In genomic region chr1:189438808-189439207, GRCh38 we compare ENCODE assay signal across 13 cellular contexts.
DNase-seq lines count a peak whose midpoint lies in the region; ATAC-seq, FAIRE-seq and TF ChIP-seq lines count a peak whose summit lies in the region.
"Had no signal": no experiment of that assay in that cellular context is flagged by ENCODE, and none has a peak within 500 bp of the region (broad histone marks: within the 10 kb centered on the region; RNA-seq: fewer than 3 reads in every experiment).

No MANE protein-coding gene starts in this region.

- dilution Hi-C loops in IMR-90 (cut with HindIII; ENCODE audit: low sequenced_read_pairs, unreplicated experiment): no loop called here

- H3K4me1 ChIP-seq in IMR-90 (ENCODE audit: control insufficient read depth, insufficient read depth, low read length): no peaks in the 10 kb centered on the region
- H3K4me1 ChIP-seq in K562 (replicated peaks in 1 of 2; ENCODE audit: control insufficient read depth in 2 of 2, insufficient read depth in 2 of 2, low read length in 2 of 2): no peaks in the 10 kb centered on the region
- no peaks in the 10 kb centered on the region for H3K4me1 ChIP-seq in body of pancreas
- H3K4me1 ChIP-seq: Caco-2 had no signal

- no peaks in the 10 kb centered on the region for H3K27me3 Mint-ChIP-seq in Calu3 (ENCODE audit: unreplicated experiment)
- no peaks in the 10 kb centered on the region for H3K27me3 Mint-ChIP-seq in nephron (ENCODE audit: low read depth)
- H3K27me3 Mint-ChIP-seq: CD8-positive, alpha-beta memory T cell had no signal

- no peak overlapping the region for H2AK9ac ChIP-seq in IMR-90 (replicated peaks; ENCODE audit: low read depth, low read length, poor library complexity)

- H3K36me3 Mint-ChIP-seq in Calu3 (ENCODE audit: insufficient read depth, unreplicated experiment) (no peaks in the 10 kb centered on the region), nephron (ENCODE audit: low read depth) (no peaks in the 10 kb centered on the region)
- H3K36me3 Mint-ChIP-seq: CD14-positive monocyte; CD8-positive, alpha-beta memory T cell had no signal

- H3K4ac ChIP-seq in IMR-90 (ENCODE audit: low read depth, low read length): no peak overlapping the region

- H4K8ac ChIP-seq in IMR-90 (ENCODE audit: low read depth in 2 of 2, low read length in 2 of 2): no peak overlapping the region

- POLR2A ChIA-PET in IMR-90 (lab: Charles Lee; ENCODE audit: unreplicated experiment) (no interaction called here), K562 (lab: Yijun Ruan, JAX) (no interaction called here)

- H3K4me3 ChIP-seq in IMR-90 (ENCODE audit: insufficient read depth, low read depth, low read length) (no peak overlapping the region), K562 (no peak overlapping the region), body of pancreas (no peak overlapping the region)

- H2AFZ ChIP-seq in IMR-90 (replicated peaks; ENCODE audit: low read length, poor library complexity) (no peak overlapping the region), K562 (ENCODE audit: low read depth, low read length) (no peak overlapping the region; the same call in 1 of the 2 replicates)

- H3K27ac Mint-ChIP-seq in Calu3 (ENCODE audit: unreplicated experiment): peak overlapping the region; percentile 40
- peak overlapping the region in 2 of 3 experiments; percentile 75 to 88 for H3K27ac Mint-ChIP-seq in nephron
- H3K27ac Mint-ChIP-seq: CD14-positive monocyte; CD8-positive, alpha-beta memory T cell; H9 had no signal

- TF ChIP-seq CTCF in Calu3 (IDR thresholded peaks at IDR 0.05; ENCODE audit: unreplicated experiment) (no peak), IMR-90 (conservative IDR thresholded peaks at IDR 0.05; ENCODE audit: low read depth, low read length) (no peak), K562 (IDR thresholded peaks at IDR 0.05 in 2 of 3, conservative IDR thresholded peaks at IDR 0.05 in 1 of 3; ENCODE audit: insufficient read depth in 2 of 3, low read depth in 1 of 3, low read length in 3 of 3) (no peak), nephron (IDR thresholded peaks at IDR 0.05; ENCODE audit: unreplicated experiment in 3 of 3) (no peak), body of pancreas (IDR thresholded peaks at IDR 0.05) (no peak)

- no peak overlapping the region for H2BK15ac ChIP-seq in IMR-90 (ENCODE audit: low read depth, low read length)

- TF ChIP-seq POLR2A in IMR-90 (IDR thresholded peaks at IDR 0.05; ENCODE audit: low read depth, low read length): no peak
- TF ChIP-seq POLR2A in K562 (conservative IDR thresholded peaks at IDR 0.05): no peak
- no peak for TF ChIP-seq POLR2A in body of pancreas (IDR thresholded peaks at IDR 0.05)

- no peaks in the 10 kb centered on the region for H3K27me3 ChIP-seq in IMR-90 (ENCODE audit: control insufficient read depth, insufficient read depth, low read length)
- H3K27me3 ChIP-seq in K562 (ENCODE audit: control insufficient read depth in 2 of 2, insufficient read depth in 2 of 2, low read length in 2 of 2): no peaks in the 10 kb centered on the region
- no peaks in the 10 kb centered on the region for H3K27me3 ChIP-seq in body of pancreas

- H3K4me2 ChIP-seq in IMR-90 (ENCODE audit: low read depth, low read length) (no peak overlapping the region), K562 (ENCODE audit: insufficient read depth, low read length) (no peak overlapping the region)

- H3K14ac ChIP-seq in IMR-90 (replicated peaks; ENCODE audit: low read depth, low read length): no peak overlapping the region

- H2BK5ac ChIP-seq in IMR-90 (ENCODE audit: low read depth, low read length, poor library complexity, severe bottlenecking): no peak overlapping the region

- no peak overlapping the region for H2AK5ac ChIP-seq in IMR-90 (ENCODE audit: low read depth, low read length)

- no peak for TF ChIP-seq EP300 in K562 (IDR thresholded peaks at IDR 0.05; ENCODE audit: low read length)

- H3K36me3 ChIP-seq in IMR-90 (ENCODE audit: control insufficient read depth, insufficient read depth, low read length) (no peaks in the 10 kb centered on the region), K562 (ENCODE audit: control insufficient read depth, insufficient read depth, low read length) (no peaks in the 10 kb centered on the region), body of pancreas (replicated peaks in 1 of 2; ENCODE audit: insufficient read depth in 1 of 2, low read depth in 2 of 2) (no peaks in the 10 kb centered on the region)

- no peak overlapping the region for H3K4me3 Mint-ChIP-seq in Calu3 (ENCODE audit: low read depth, unreplicated experiment)
- no peak overlapping the region for H3K4me3 Mint-ChIP-seq in nephron
- H3K4me3 Mint-ChIP-seq: CD14-positive monocyte; CD8-positive, alpha-beta memory T cell; H9 had no signal

- H4K5ac ChIP-seq in IMR-90 (ENCODE audit: low read depth, low read length): no peak overlapping the region

- no peaks in the 10 kb centered on the region for H3K79me2 ChIP-seq in K562 (ENCODE audit: control insufficient read depth, insufficient read depth, low read length)

- FAIRE-seq in K562 (lab: Jason Lieb, UNC): no peak

- CTCF ChIA-PET in Calu3 (lab: Charles Lee) (no interaction called here), IMR-90 (lab: Yijun Ruan, JAX) (interaction anchor here (1.5 to 1.9 kb wide), 2 partner anchors 9 to 14 kb away, joined by 5 read pairs; no protein-coding TSS in a partner anchor), K562 (lab: Yijun Ruan, JAX; ENCODE audit: low intra/inter-chr PET ratio) (no interaction called here)

- H2BK20ac ChIP-seq in IMR-90 (ENCODE audit: low read depth, low read length): no peak overlapping the region

- no peak overlapping the region for H4K91ac ChIP-seq in IMR-90 (ENCODE audit: insufficient read depth, low read depth, low read length)

- H3K9me3 ChIP-seq in IMR-90 (ENCODE audit: control insufficient read depth, insufficient read depth, low read length) (no peaks in the 10 kb centered on the region), K562 (replicated peaks; ENCODE audit: control insufficient read depth, insufficient read depth, low read depth, low read length) (no peaks in the 10 kb centered on the region), body of pancreas (no peaks in the 10 kb centered on the region)
- H3K9me3 ChIP-seq: Caco-2 had no signal

- BruUV-seq in Calu3 (replicated peaks; lab: Mats Ljungman, UMichigan) (no TSS peak), IMR-90 (replicated peaks; lab: Mats Ljungman, UMichigan) (no TSS peak), K562 (replicated peaks; lab: Mats Ljungman, UMichigan) (no TSS peak)

- H3K9me1 ChIP-seq in IMR-90 (ENCODE audit: insufficient read depth, low read length) (no peaks in the 10 kb centered on the region), K562 (ENCODE audit: control insufficient read depth, insufficient read depth, low read length) (no peaks in the 10 kb centered on the region)

- in situ Hi-C loops in IMR-90 (cut with MboI; ENCODE audit: low sequenced_read_pairs) (loop anchor here (25.0 kb wide), 1 partner anchor 873 kb away; no protein-coding TSS in a partner anchor), K562 (cut with MboI) (no loop called here), KBM-7 (cut with MboI; ENCODE audit: low pct_unique_long_range_greater_than_20kb, low sequenced_read_pairs) (no loop called here)

- TF ChIP-seq RAD21 in IMR-90 (IDR thresholded peaks at IDR 0.05; ENCODE audit: low read length): no peak
- no peak for TF ChIP-seq RAD21 in K562 (CRISPR knock-in tag; conservative IDR thresholded peaks at IDR 0.05 in 1 of 2, IDR thresholded peaks at IDR 0.05 in 1 of 2)

- H4K20me1 ChIP-seq in IMR-90 (ENCODE audit: insufficient read depth, low read length): no peaks in the 10 kb centered on the region
- H4K20me1 ChIP-seq in K562 (replicated peaks; ENCODE audit: control insufficient read depth, insufficient read depth, low read length): no peaks in the 10 kb centered on the region

- no peaks in the 10 kb centered on the region for H3K79me1 ChIP-seq in IMR-90 (ENCODE audit: low read depth in 1 of 2, low read length in 2 of 2)

- H3K56ac ChIP-seq in IMR-90 (ENCODE audit: extremely low read depth, insufficient read depth, low read length): no peak overlapping the region

- H3K23ac ChIP-seq in IMR-90 (ENCODE audit: low read depth, low read length): no peak overlapping the region

- ATAC-seq in IMR-90 (ENCODE audit: low read depth) (no peak), K562 (no peak), body of pancreas (no peak)

- H3K27ac ChIP-seq in IMR-90 (ENCODE audit: insufficient read depth, low read length): no peak overlapping the region
- no peak overlapping the region for H3K27ac ChIP-seq in K562 (ENCODE audit: extremely low read depth, low read depth, low read length)
- no peak overlapping the region for H3K27ac ChIP-seq in body of pancreas

- H3K9ac ChIP-seq in IMR-90 (ENCODE audit: low read depth, low read length): no peak overlapping the region
- H3K9ac ChIP-seq in K562 (ENCODE audit: insufficient read depth in 1 of 2, low read depth in 2 of 2, low read length in 2 of 2): no peak overlapping the region

- intact Hi-C loops in Calu3 (cut with micrococcal nuclease; ENCODE audit: unreplicated experiment) (no loop called here), IMR-90 (cut with micrococcal nuclease) (loop anchor here (10.0 kb wide), 1 partner anchor 886 kb away; no protein-coding TSS in a partner anchor), K562 (cut with micrococcal nuclease) (no loop called here), body of pancreas (cut with DNase I) (no loop called here)

- H2BK120ac ChIP-seq in IMR-90 (ENCODE audit: low read depth, low read length): no peak overlapping the region

- H3K9me3 Mint-ChIP-seq in Calu3 (ENCODE audit: low read depth, unreplicated experiment): peaks cover 2% of the 10 kb centered on the region
- H3K9me3 Mint-ChIP-seq in nephron: no peaks in the 10 kb centered on the region
- H3K9me3 Mint-ChIP-seq: H9 had no signal

- WGBS in IMR-90 (ENCODE audit: extremely low coverage in 2 of 2, insufficient read length in 1 of 2), 2 experiments: no CpG with 5 or more reads among the region's 3 CpGs
- 2% methylated on average over 3 of the region's 3 CpGs for whole genome bisulfite sequencing in K562 (ENCODE audit: insufficient coverage, low coverage, missing lambda C conversion rate)
- whole genome bisulfite sequencing in body of pancreas, 2 donors: 25 to 31% methylated on average over 3 of the region's 3 CpGs

- DNase-seq in Calu3 (no peak), IMR-90 (no peak), K562 (ENCODE audit: extremely low read depth in 1 of 4, low spot score in 3 of 4) (no peak), body of pancreas (no peak), KBM-7 (no peak), CD1c-positive myeloid dendritic cell (ENCODE audit: extremely low spot score) (no peak)
- DNase-seq: Caco-2; CD8-positive, alpha-beta memory T cell; DMS 273 treated with DMSO at 0.1 percent for 48 hours; GOT3; H9 had no signal

- no peak overlapping the region for H3K18ac ChIP-seq in IMR-90 (ENCODE audit: low read depth, low read length)

- H3K4me1 Mint-ChIP-seq in Calu3 (ENCODE audit: low read depth, unreplicated experiment) (peaks cover 13% of the 10 kb centered on the region), nephron (no peaks in the 10 kb centered on the region)
- H3K4me1 Mint-ChIP-seq: CD14-positive monocyte; CD8-positive, alpha-beta memory T cell; H9 had no signal

TF ChIP-seq in IMR-90, 13 proteins besides CTCF, POLR2A, EP300 and RAD21 (continues in another document):
- TF ChIP-seq SMC3 (IDR thresholded peaks at IDR 0.05; ENCODE audit: low read depth, low read length): no peak

TF ChIP-seq in K562, 482 proteins besides CTCF, POLR2A, EP300 and RAD21 (continues in another document):
- TF ChIP-seq MAFG (tag; conservative IDR thresholded peaks at IDR 0.05): peak; percentile 54; the same call in 1 of the 2 replicates
- peak; percentile 78 for TF ChIP-seq C11orf30 (IDR thresholded peaks at IDR 0.05; ENCODE audit: low read depth)
- peak; percentile 82 for TF ChIP-seq ZNF316 (IDR thresholded peaks at IDR 0.05)
